8 cellular contexts compared by ENCODE assay signal in the genomic region with DNA sequence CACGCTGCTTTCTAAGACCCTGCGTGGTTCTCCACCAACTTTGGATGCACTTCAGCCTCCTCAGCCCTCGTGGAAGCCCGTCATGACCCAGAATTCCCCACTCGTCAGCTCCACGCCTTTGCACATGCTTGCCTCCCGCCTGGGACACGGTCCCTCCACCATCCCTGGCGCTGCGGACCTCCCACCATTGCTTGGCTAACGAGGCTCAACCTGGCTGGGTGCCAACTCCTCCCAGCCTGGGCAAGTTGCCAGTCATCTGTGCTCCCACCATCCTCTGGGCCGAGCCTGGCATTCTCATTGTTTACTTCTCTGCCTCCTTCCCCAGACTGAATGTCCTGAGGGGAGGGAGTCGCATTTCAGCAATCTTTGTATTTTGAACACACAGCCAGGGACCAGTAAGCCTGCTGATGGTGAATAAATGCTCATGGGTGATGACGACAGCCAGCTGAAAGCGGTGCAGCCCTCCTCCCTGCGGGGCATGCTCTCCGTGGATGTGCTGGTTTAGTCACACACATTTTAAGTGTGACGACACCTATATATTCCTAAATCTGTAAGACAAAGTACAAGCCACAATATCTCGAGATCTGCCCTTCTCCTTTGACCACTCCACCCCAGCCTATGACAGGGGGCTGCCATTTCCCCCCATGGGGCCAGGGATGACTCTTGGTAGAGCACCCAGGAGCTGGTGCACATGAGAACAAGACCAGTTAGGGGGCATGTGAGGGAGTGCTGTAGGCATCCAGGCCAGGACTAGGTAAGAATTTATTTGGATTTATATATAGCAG. TPM values are rescaled to one million over a fixed set of nuclear protein-coding genes. Genes with fewer than 3 reads are reported as not detected.
DNase-seq lines count a peak whose midpoint lies in the region; ATAC-seq, FAIRE-seq and TF ChIP-seq lines count a peak whose summit lies in the region.

No MANE protein-coding gene starts in this region.

- H3K9me3 ChIP-seq in mammary epithelial cell (replicated peaks; ENCODE audit: insufficient read depth, low read length) (no peaks in the 10 kb centered on the region), kidney (ENCODE audit: control insufficient read depth in 1 of 2, low read length in 2 of 2) (no peaks in the 10 kb centered on the region)

- intact Hi-C loops in mammary epithelial cell (cut with micrococcal nuclease), result loop anchor here (1.0 to 2.0 kb wide), 3 partner anchors 27 to 149 kb away; no protein-coding TSS in a partner anchor
- intact Hi-C loops in kidney (cut with DNase I), result no loop called here

- BruUV-seq in mammary epithelial cell (replicated peaks; lab: Mats Ljungman, UMichigan), result no TSS peak

- peak; percentile 53 for ATAC-seq in GM19463 (IDR thresholded peaks at IDR 0.05; ENCODE audit: unreplicated experiment)
- ATAC-seq in HG03457 (IDR thresholded peaks at IDR 0.05; ENCODE audit: unreplicated experiment), result peak; percentile 29
- peak; percentile 12 for ATAC-seq in stimulated activated naive CD8-positive, alpha-beta T cell treated with anti-CD3 and anti-CD28 coated beads, Interleukin-15, Interleukin-2, amounts not matched to agents 100 U/mL and 50 U/mL, for 24 hours

- H3K4me1 ChIP-seq in mammary epithelial cell (ENCODE audit: insufficient read depth, low read length), result peaks cover 28% of the 10 kb centered on the region
- peaks cover 10 to 16% of the 10 kb centered on the region in 2 donors for H3K4me1 ChIP-seq in kidney (ENCODE audit: control insufficient read depth in 1 of 2, insufficient read depth in 1 of 2, low read depth in 1 of 2, low read length in 2 of 2)

- CTCF ChIA-PET in mammary epithelial cell (lab: Charles Lee; ENCODE audit: low non-redundant PET), result interaction anchor here (0.6 kb wide), 1 partner anchor 149 kb away, joined by 3 read pairs; no protein-coding TSS in a partner anchor

- H3K36me3 ChIP-seq in mammary epithelial cell (ENCODE audit: insufficient read depth, low read length) (no peaks in the 10 kb centered on the region), kidney (ENCODE audit: control insufficient read depth in 1 of 2, insufficient read depth in 2 of 2, low read length in 2 of 2) (no peaks in the 10 kb centered on the region)

- H3K79me2 ChIP-seq in mammary epithelial cell (ENCODE audit: insufficient read depth, low read length), result no peaks in the 10 kb centered on the region

- dilution Hi-C loops in mammary epithelial cell (cut with HindIII; ENCODE audit: low sequenced_read_pairs), result no loop called here

- H3K4me2 ChIP-seq in mammary epithelial cell (ENCODE audit: insufficient read depth, low read depth, low read length), result peak overlapping the region; percentile 87

- H3K4me3 ChIP-seq in mammary epithelial cell (replicated peaks in 1 of 3; ENCODE audit: insufficient read depth in 1 of 3, low read depth in 2 of 3, low read length in 3 of 3) (peak overlapping the region in 2 of 3 experiments; percentile 12 to 23), kidney (ENCODE audit: low read length in 2 of 2) (peak overlapping the region; percentile 36 to 51)

- peak overlapping the region; percentile 65 for H2AFZ ChIP-seq in mammary epithelial cell (ENCODE audit: low read depth, low read length)

- TF ChIP-seq CTCF in mammary epithelial cell (conservative IDR thresholded peaks at IDR 0.05 in 1 of 2, IDR thresholded peaks at IDR 0.05 in 1 of 2; ENCODE audit: extremely low read depth in 1 of 2, insufficient read depth in 1 of 2, low read depth in 1 of 2, low read length in 2 of 2), result no peak
- no peak for TF ChIP-seq CTCF in kidney (IDR thresholded peaks at IDR 0.05; ENCODE audit: borderline replicate concordance, extremely low read depth, insufficient read depth)

- no peaks in the 10 kb centered on the region for H3K27me3 ChIP-seq in mammary epithelial cell (ENCODE audit: insufficient read depth, low read length)

- WGBS in mammary epithelial cell (ENCODE audit: low coverage, missing lambda C conversion rate), result 13% methylated on average over 19 of the region's 19 CpGs

- H3K27ac ChIP-seq in mammary epithelial cell (ENCODE audit: insufficient read depth, low read depth, low read length) (peak overlapping the region; percentile 47), kidney (ENCODE audit: low read depth in 2 of 2, low read length in 2 of 2) (peak overlapping the region; percentile 89 to 90)

- in situ Hi-C loops in mammary epithelial cell (cut with MboI; ENCODE audit: low sequenced_read_pairs in 2 of 2), result no loop called here

- no peak for FAIRE-seq in kidney (lab: Jason Lieb, UNC)

- H3K9ac ChIP-seq in mammary epithelial cell (ENCODE audit: insufficient read depth, low read length), result peak overlapping the region; percentile 37
- peak overlapping the region in 1 of 2 donors; percentile 78 for H3K9ac ChIP-seq in kidney (ENCODE audit: low read length in 2 of 2)

- no peaks in the 10 kb centered on the region for H4K20me1 ChIP-seq in mammary epithelial cell (ENCODE audit: insufficient read depth, low read length)

- DNase-seq in D341Med (ENCODE audit: low spot score), result peak; percentile 87
- DNase-seq in NCI-H526 (lab: John Stamatoyannopoulos, UW), result peak; percentile 80 to 88
- DNase-seq in mammary epithelial cell, result peak; percentile 86
- peak; percentile 95 for DNase-seq in kidney
- no peak for DNase-seq in stimulated activated naive CD8-positive, alpha-beta T cell treated with anti-CD3 and anti-CD28 coated beads, Interleukin-15, Interleukin-2, amounts not matched to agents 100 U/mL and 50 U/mL, for 24 hours
- DNase-seq in activated CD4-positive, alpha-beta T cell treated with anti-CD3 and anti-CD28 coated beads, Interleukin-2, amount 50 U/mL, for 48 hours, result no peak

RNA-seq across cellular contexts. Expression of a gene that starts 37.6 kb away (rescaled TPM):
- total RNA-seq in mammary epithelial cell, result 1 to 10 TPM in 1 of 2 donors, under 1 TPM in 1; under 0.01 to 1.8 TPM
- polyA plus RNA-seq in mammary epithelial cell, result 0.50 TPM
- polyA minus RNA-seq in mammary epithelial cell, result 2.3 TPM
- total RNA-seq in kidney, result 20.3 TPM
- 4.8 TPM for polyA plus RNA-seq in kidney (ENCODE audit: insufficient read depth, low read depth, low replicate concordance)

Comparison
In these comparisons a context has a peak if more than half of its experiments do, and no peak if none do; other contexts are left out.
1. DNase-seq: peak in D341Med (single experiment), NCI-H526 (2 of 2), mammary epithelial cell (single experiment) and kidney (single experiment); none in stimulated activated naive CD8-positive, alpha-beta T cell treated with anti-CD3 and anti-CD28 coated beads, Interleukin-15, Interleukin-2, amounts not matched to agents 100 U/mL and 50 U/mL, for 24 hours (single experiment) and activated CD4-positive, alpha-beta T cell treated with anti-CD3 and anti-CD28 coated beads, Interleukin-2, amount 50 U/mL, for 48 hours (0 of 2).
2. Peak in every context shown above with its lines, with median percentiles within 50 percentile points of each other: ATAC-seq.